In genomic region chr1:234478481-234479309, GRCh38 we compare ENCODE assay signal across 8 cellular contexts. TPM values are rescaled to one million over a fixed set of nuclear protein-coding genes. Genes with fewer than 3 reads are reported as not detected.
DNase-seq lines count a peak whose midpoint lies in the region; ATAC-seq and TF ChIP-seq lines count a peak whose summit lies in the region.

TSS of gene TARBP1 (minus strand) at chr1:234479179. CDS start at chr1:234479103, 76 bp downstream.

- peaks cover 6% of the 10 kb centered on the region for H3K27me3 Mint-ChIP-seq in Caco-2 (ENCODE audit: insufficient read depth, unreplicated experiment)
- peaks cover 2% of the 10 kb centered on the region for H3K27me3 Mint-ChIP-seq in endothelial cell (ENCODE audit: unreplicated experiment)

- H3K4me1 ChIP-seq in Caco-2: no peaks in the 10 kb centered on the region

- DNase-seq in Caco-2: peak; percentile 65 to 85
- peak; percentile 67 for DNase-seq in HPDE6-E6E7 (ENCODE audit: extremely low spot score)
- DNase-seq in NOMO-1 treated with DMSO at 0.1 percent for 48 hours (lab: John Stamatoyannopoulos, UW; ENCODE audit: unreplicated experiment): peak; percentile 62
- peak; percentile 27 for DNase-seq in activated CD8-positive, alpha-beta memory T cell treated with anti-CD3 and anti-CD28 coated beads, Interleukin-2, amount 50 U/mL, for 24 hours (ENCODE audit: extremely low read depth)
- DNase-seq in endothelial cell (ENCODE audit: low spot score): peak; percentile 77
- peak; percentile 62 for DNase-seq in middle frontal gyrus (ENCODE audit: extremely low spot score, low spot score)
- peak; percentile 63 to 69 for DNase-seq in stimulated activated CD8-positive, alpha-beta memory T cell treated with anti-CD3 and anti-CD28 coated beads, Interleukin-2, amount 100 ng/mL, for 48 hours (ENCODE audit: low read depth in 2 of 2)

- no TSS peak for BruUV-seq in Caco-2 (replicated peaks; lab: Mats Ljungman, UMichigan)

- POLR2A ChIA-PET in Caco-2 (lab: Charles Lee): interaction anchor here (0.6 to 1.0 kb wide), 2 partner anchors 105 to 615 kb away, joined by 3 to 6 read pairs; partner anchors contain the start of gene COA6

- no peaks in the 10 kb centered on the region for H3K36me3 ChIP-seq in Caco-2 (ENCODE audit: control insufficient read depth, insufficient read depth, low read length)

- peaks cover 8% of the 10 kb centered on the region for H3K4me1 Mint-ChIP-seq in Caco-2 (ENCODE audit: low read depth, unreplicated experiment)
- H3K4me1 Mint-ChIP-seq in endothelial cell (ENCODE audit: unreplicated experiment): peaks cover 37% of the 10 kb centered on the region

- H3K9me3 ChIP-seq in Caco-2: no peaks in the 10 kb centered on the region

- peak within 1 kb of the TSS; percentile 62 for H3K27ac Mint-ChIP-seq in Caco-2 (ENCODE audit: unreplicated experiment)
- H3K27ac Mint-ChIP-seq in endothelial cell (ENCODE audit: unreplicated experiment): peak within 1 kb of the TSS; percentile 26

- intact Hi-C loops in Caco-2 (cut with micrococcal nuclease; ENCODE audit: unreplicated experiment): loop anchor here (2.0 kb wide), 1 partner anchor 106 kb away; the partner anchor contains the start of gene COA6

- H3K9me3 Mint-ChIP-seq in Caco-2 (ENCODE audit: unreplicated experiment): no peaks in the 10 kb centered on the region
- H3K9me3 Mint-ChIP-seq in endothelial cell (ENCODE audit: unreplicated experiment): no peaks in the 10 kb centered on the region

- H3K36me3 Mint-ChIP-seq in Caco-2 (ENCODE audit: insufficient read depth, unreplicated experiment) (peaks cover 5% of the 10 kb centered on the region), endothelial cell (ENCODE audit: low read depth, unreplicated experiment) (peaks cover 6% of the 10 kb centered on the region)

- CTCF ChIA-PET in Caco-2 (lab: Charles Lee): interaction anchor here (0.6 to 1.0 kb wide), 3 partner anchors 21 to 369 kb away, joined by 3 read pairs; no protein-coding TSS in a partner anchor

- ATAC-seq in GM19467 (IDR thresholded peaks at IDR 0.05; ENCODE audit: unreplicated experiment): peak; percentile 62

- H3K4me3 Mint-ChIP-seq in Caco-2 (ENCODE audit: unreplicated experiment) (peak within 1 kb of the TSS; percentile 76), endothelial cell (ENCODE audit: unreplicated experiment) (peak within 1 kb of the TSS; percentile 89)

- peak within 1 kb of the TSS; percentile 91 for H3K4me3 ChIP-seq in Caco-2 (ENCODE audit: low read depth, low read length)

- no peaks in the 10 kb centered on the region for H3K27me3 ChIP-seq in Caco-2 (replicated peaks; ENCODE audit: control insufficient read depth, insufficient read depth, low read length)

- peak; percentile 6 to 7 for TF ChIP-seq CTCF in Caco-2 (IDR thresholded peaks at IDR 0.05; ENCODE audit: insufficient read depth in 1 of 2, low read depth in 1 of 2, low read length in 1 of 2, severe bottlenecking in 1 of 2, unreplicated experiment in 1 of 2)
- no peak for TF ChIP-seq CTCF in endothelial cell (IDR thresholded peaks at IDR 0.05; ENCODE audit: unreplicated experiment)

RNA-seq across cellular contexts. Expression of gene TARBP1, which starts in this region (rescaled TPM):
- total RNA-seq in Caco-2 (2022): 33.8 and 37.0 TPM in 2 replicates
- 39.6 TPM for total RNA-seq in endothelial cell (ENCODE audit: unreplicated experiment)

Comparison
In these comparisons a context has a peak if more than half of its experiments do, and no peak if none do; other contexts are left out.
1. Peak in every context shown above with its lines: DNase-seq, ATAC-seq and H3K4me3 ChIP-seq.
2. DNase-seq: peak in every context shown above with its lines; median percentile 77 in endothelial cell; 75 in Caco-2; 67 in HPDE6-E6E7; 66 in stimulated activated CD8-positive, alpha-beta memory T cell treated with anti-CD3 and anti-CD28 coated beads, Interleukin-2, amount 100 ng/mL, for 48 hours; 62 in NOMO-1 treated with DMSO at 0.1 percent for 48 hours; 62 in middle frontal gyrus; 27 in activated CD8-positive, alpha-beta memory T cell treated with anti-CD3 and anti-CD28 coated beads, Interleukin-2, amount 50 U/mL, for 24 hours.